In the genomic region with DNA sequence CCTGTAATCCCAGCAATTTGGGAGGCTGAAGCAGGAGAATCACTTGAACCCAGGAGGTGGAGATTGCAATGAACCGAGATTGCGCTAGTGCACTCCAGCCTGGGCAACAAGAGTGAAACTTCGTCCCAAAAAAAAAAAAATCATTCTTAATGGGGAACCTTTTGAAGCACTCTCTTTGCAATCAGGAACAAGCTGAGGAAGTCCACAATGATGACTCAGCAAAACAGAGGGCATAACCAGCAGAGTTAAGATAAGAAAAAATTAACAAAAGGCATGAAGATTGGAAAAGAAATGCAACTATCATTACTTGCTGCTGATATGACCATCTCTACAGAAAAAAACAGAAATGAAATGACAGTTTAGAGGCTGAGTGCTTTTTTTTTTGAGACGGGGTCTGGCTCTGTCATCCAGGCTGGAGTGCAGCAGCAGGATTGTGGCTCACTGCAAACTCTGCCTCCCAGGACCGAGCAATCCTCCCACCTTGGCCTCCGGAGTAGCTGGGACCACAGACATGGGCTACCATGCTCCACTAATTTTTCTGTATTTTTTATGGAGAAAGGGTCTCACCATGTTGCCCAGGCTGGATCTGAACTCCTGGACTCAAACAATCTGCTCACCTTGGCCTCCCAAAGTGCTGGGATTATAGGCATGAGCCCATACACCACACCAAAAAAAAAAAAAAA, we compare ENCODE assay signal across 9 cellular contexts.
A peak's percentile ranks its signal among the peaks of the same experiment; 100 is the strongest.
DNase-seq lines count a peak whose midpoint lies in the region; ATAC-seq, FAIRE-seq and TF ChIP-seq lines count a peak whose summit lies in the region.
"Had no signal": no experiment of that assay in that cellular context is flagged by ENCODE, and none has a peak within 500 bp of the region (broad histone marks: within the 10 kb centered on the region; RNA-seq: fewer than 3 reads in every experiment).

No MANE protein-coding gene starts in this region.

- H3K27me3 Mint-ChIP-seq in mesothelial cell of epicardium (ENCODE audit: low read depth), result no peaks in the 10 kb centered on the region

- CTCF ChIA-PET in GM12878 (lab: Yijun Ruan, JAX), result no interaction called here

- H3K27me3 ChIP-seq in GM12878 (replicated peaks in 1 of 2; ENCODE audit: control insufficient read depth in 2 of 2, insufficient read depth in 2 of 2, low read length in 1 of 2) (no peaks in the 10 kb centered on the region), neuronal stem cell (ENCODE audit: control insufficient read depth in 3 of 3, insufficient read depth in 3 of 3, low read depth in 1 of 3, low read length in 3 of 3) (no peaks in the 10 kb centered on the region)

- H3K18ac ChIP-seq in neuronal stem cell (ENCODE audit: low read length), result no peak overlapping the region

- no peak overlapping the region for H3K4me2 ChIP-seq in GM12878 (ENCODE audit: control insufficient read depth, insufficient read depth)
- no peak overlapping the region for H3K4me2 ChIP-seq in neuronal stem cell (ENCODE audit: insufficient read depth, low read length, poor library complexity, severe bottlenecking)

- H2AFZ ChIP-seq in GM12878 (ENCODE audit: control insufficient read depth, low read depth, low read length), result no peak overlapping the region
- H2AFZ ChIP-seq in neuronal stem cell (ENCODE audit: low read length), result no peak overlapping the region

- H3K4me1 ChIP-seq in GM12878 (ENCODE audit: control insufficient read depth, insufficient read depth, low read length), result peaks cover 42% of the 10 kb centered on the region
- H3K4me1 ChIP-seq in neuronal stem cell (ENCODE audit: control insufficient read depth in 2 of 2, insufficient read depth in 1 of 2, low read depth in 1 of 2, low read length in 2 of 2), result no peaks in the 10 kb centered on the region

- in situ Hi-C loops in GM12878 (cut with MboI), result no loop called here

- no peak overlapping the region for H3K14ac ChIP-seq in neuronal stem cell (ENCODE audit: low read length)

- SMC1A ChIA-PET in GM12878 (lab: Charles Lee; ENCODE audit: uncharacterized antibody, unreplicated experiment), result interaction anchor here (0.6 to 4.9 kb wide), 11 partner anchors 8 to 84 kb away, joined by 3 to 46 read pairs (median 4); no protein-coding TSS in a partner anchor

- no peak overlapping the region for H2BK12ac ChIP-seq in neuronal stem cell (ENCODE audit: low read length)

- no peak for FAIRE-seq in GM12878 (lab: Jason Lieb, UNC)

- H3K9ac ChIP-seq in GM12878 (ENCODE audit: control insufficient read depth, insufficient read depth, low read length), result no peak overlapping the region
- H3K9ac ChIP-seq in neuronal stem cell (ENCODE audit: low read depth, low read length, poor library complexity), result no peak overlapping the region

- H3K79me2 ChIP-seq in GM12878 (ENCODE audit: control insufficient read depth, insufficient read depth, low read length), result peaks cover 70% of the 10 kb centered on the region

- H3K23ac ChIP-seq in neuronal stem cell (ENCODE audit: low read depth, low read length, poor library complexity), result no peak overlapping the region

- no peak overlapping the region for H3K4ac ChIP-seq in neuronal stem cell (ENCODE audit: low read length)

- 73% methylated on average over 6 of the region's 6 CpGs for WGBS in GM12878 (ENCODE audit: insufficient coverage, insufficient replicate concordance, low lambda C conversion rate, missing lambda C conversion rate)
- WGBS in neuronal stem cell (ENCODE audit: extremely low coverage in 2 of 2, insufficient read length in 2 of 2, insufficient replicate concordance in 1 of 2), 2 donors, result no CpG with 5 or more reads among the region's 6 CpGs

- no peaks in the 10 kb centered on the region for H3K9me3 Mint-ChIP-seq in mesothelial cell of epicardium

- POLR2A ChIA-PET in GM12878 (lab: Charles Lee), result interaction anchor here (0.6 to 2.7 kb wide), 5 partner anchors 14 to 1948 kb away, joined by 3 to 16 read pairs (median 4); no protein-coding TSS in a partner anchor

- no TSS peak for BruUV-seq in GM12878 (replicated peaks; lab: Mats Ljungman, UMichigan)

- H4K20me1 ChIP-seq in GM12878 (ENCODE audit: control insufficient read depth, insufficient read depth), result peaks cover 4% of the 10 kb centered on the region; the same call in 1 of the 2 replicates

- peak; percentile 61 for DNase-seq in CMK (ENCODE audit: low read depth)
- DNase-seq in NOMO-1 treated with DMSO at 0.1 percent for 48 hours (lab: John Stamatoyannopoulos, UW; ENCODE audit: unreplicated experiment), result peak; percentile 77
- no peak for DNase-seq in GM12878 (ENCODE audit: low read depth, low spot score)
- DNase-seq in mesothelial cell of epicardium (ENCODE audit: low spot score in 2 of 2, unreplicated experiment in 2 of 2), result no peak
- DNase-seq in stimulated activated CD4-positive, alpha-beta T cell treated with anti-CD3 and anti-CD28 coated beads, Interleukin-12 subunit alpha, Interleukin-12 subunit beta, amount 100 ng/mL, for 4 hours, result no peak
- DNase-seq in NCI-H774 (lab: John Stamatoyannopoulos, UW), result no peak
- no peak for DNase-seq in neuronal stem cell (ENCODE audit: low spot score)
- DNase-seq: amygdala had no signal

- no peak for ATAC-seq in GM12878
- no peak for ATAC-seq in GM18511 (IDR thresholded peaks at IDR 0.05; ENCODE audit: unreplicated experiment)

- TF ChIP-seq EP300 in GM12878 (IDR thresholded peaks at IDR 0.05; ENCODE audit: borderline replicate concordance in 1 of 2, control insufficient read depth in 1 of 2, low read depth in 2 of 2, low read length in 2 of 2), result no peak

- H3K4me3 Mint-ChIP-seq in mesothelial cell of epicardium, result no peak overlapping the region

- H2BK120ac ChIP-seq in neuronal stem cell (ENCODE audit: low read depth, low read length), result no peak overlapping the region

- H3K9me3 ChIP-seq in GM12878 (replicated peaks; ENCODE audit: control insufficient read depth, insufficient read depth, low read length) (no peaks in the 10 kb centered on the region), neuronal stem cell (replicated peaks in 1 of 2; ENCODE audit: control insufficient read depth in 2 of 2, insufficient read depth in 1 of 2, low read depth in 1 of 2, low read length in 2 of 2) (no peaks in the 10 kb centered on the region)

- intact Hi-C loops in GM12878 (cut with micrococcal nuclease; ENCODE audit: unreplicated experiment), result no loop called here

- H4K8ac ChIP-seq in neuronal stem cell (ENCODE audit: low read depth, low read length), result no peak overlapping the region

- H2BK15ac ChIP-seq in neuronal stem cell (ENCODE audit: low read length), result no peak overlapping the region

- peaks cover 23% of the 10 kb centered on the region for H3K36me3 Mint-ChIP-seq in mesothelial cell of epicardium

- no peak for TF ChIP-seq POLR2A in GM12878 (IDR thresholded peaks at IDR 0.05; ENCODE audit: low read depth, low read length)

- no peaks in the 10 kb centered on the region for H3K79me1 ChIP-seq in neuronal stem cell (ENCODE audit: low read depth, low read length)

- no peak overlapping the region for H4K91ac ChIP-seq in neuronal stem cell (ENCODE audit: low read depth, low read length, poor library complexity)

- H3K4me3 ChIP-seq in GM12878 (no peak overlapping the region), neuronal stem cell (ENCODE audit: low read length in 2 of 2) (no peak overlapping the region)

- peaks cover 3% of the 10 kb centered on the region for H3K4me1 Mint-ChIP-seq in mesothelial cell of epicardium

- H3K36me3 ChIP-seq in GM12878 (ENCODE audit: control insufficient read depth in 2 of 2, insufficient read depth in 2 of 2, low read length in 1 of 2) (peaks cover 6 to 56% of the 10 kb centered on the region in 2 experiments), neuronal stem cell (replicated peaks in 1 of 2; ENCODE audit: control insufficient read depth in 2 of 2, insufficient read depth in 2 of 2, low read length in 2 of 2) (peaks cover 4 to 48% of the 10 kb centered on the region in 2 donors)

- H3K27ac ChIP-seq in GM12878 (ENCODE audit: control insufficient read depth, insufficient read depth), result peak overlapping the region; percentile 39
- H3K27ac ChIP-seq in neuronal stem cell (replicated peaks; ENCODE audit: low read length), result no peak overlapping the region

- no peak overlapping the region for H2BK5ac ChIP-seq in neuronal stem cell (ENCODE audit: low read length)

- no peak overlapping the region for H2AK5ac ChIP-seq in neuronal stem cell (ENCODE audit: low read depth, low read length)

- no peak for TF ChIP-seq RAD21 in GM12878 (IDR thresholded peaks at IDR 0.05; ENCODE audit: insufficient read depth, low read depth, low read length)

- RAD21 ChIA-PET in GM12878 (lab: Charles Lee; ENCODE audit: unreplicated experiment), result interaction anchor here (4.5 kb wide), 1 partner anchor 21 kb away, joined by 34 read pairs; no protein-coding TSS in a partner anchor

- H3K27ac Mint-ChIP-seq in mesothelial cell of epicardium, result peak overlapping the region; percentile 55

- no peak for TF ChIP-seq CTCF in GM12878 (IDR thresholded peaks at IDR 0.05 in 2 of 3, conservative IDR thresholded peaks at IDR 0.05 in 1 of 3; ENCODE audit: control insufficient read depth in 2 of 3, extremely low read depth in 1 of 3, insufficient read depth in 1 of 3, low read depth in 3 of 3, low read length in 3 of 3)
- no peak for TF ChIP-seq CTCF in mesothelial cell of epicardium (IDR thresholded peaks at IDR 0.05; ENCODE audit: unreplicated experiment)

TF ChIP-seq in GM12878, 131 proteins besides CTCF, POLR2A, EP300 and RAD21 (continues in another document):
- TF ChIP-seq, protein P1, sequence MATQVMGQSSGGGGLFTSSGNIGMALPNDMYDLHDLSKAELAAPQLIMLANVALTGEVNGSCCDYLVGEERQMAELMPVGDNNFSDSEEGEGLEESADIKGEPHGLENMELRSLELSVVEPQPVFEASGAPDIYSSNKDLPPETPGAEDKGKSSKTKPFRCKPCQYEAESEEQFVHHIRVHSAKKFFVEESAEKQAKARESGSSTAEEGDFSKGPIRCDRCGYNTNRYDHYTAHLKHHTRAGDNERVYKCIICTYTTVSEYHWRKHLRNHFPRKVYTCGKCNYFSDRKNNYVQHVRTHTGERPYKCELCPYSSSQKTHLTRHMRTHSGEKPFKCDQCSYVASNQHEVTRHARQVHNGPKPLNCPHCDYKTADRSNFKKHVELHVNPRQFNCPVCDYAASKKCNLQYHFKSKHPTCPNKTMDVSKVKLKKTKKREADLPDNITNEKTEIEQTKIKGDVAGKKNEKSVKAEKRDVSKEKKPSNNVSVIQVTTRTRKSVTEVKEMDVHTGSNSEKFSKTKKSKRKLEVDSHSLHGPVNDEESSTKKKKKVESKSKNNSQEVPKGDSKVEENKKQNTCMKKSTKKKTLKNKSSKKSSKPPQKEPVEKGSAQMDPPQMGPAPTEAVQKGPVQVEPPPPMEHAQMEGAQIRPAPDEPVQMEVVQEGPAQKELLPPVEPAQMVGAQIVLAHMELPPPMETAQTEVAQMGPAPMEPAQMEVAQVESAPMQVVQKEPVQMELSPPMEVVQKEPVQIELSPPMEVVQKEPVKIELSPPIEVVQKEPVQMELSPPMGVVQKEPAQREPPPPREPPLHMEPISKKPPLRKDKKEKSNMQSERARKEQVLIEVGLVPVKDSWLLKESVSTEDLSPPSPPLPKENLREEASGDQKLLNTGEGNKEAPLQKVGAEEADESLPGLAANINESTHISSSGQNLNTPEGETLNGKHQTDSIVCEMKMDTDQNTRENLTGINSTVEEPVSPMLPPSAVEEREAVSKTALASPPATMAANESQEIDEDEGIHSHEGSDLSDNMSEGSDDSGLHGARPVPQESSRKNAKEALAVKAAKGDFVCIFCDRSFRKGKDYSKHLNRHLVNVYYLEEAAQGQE (IDR thresholded peaks at IDR 0.05; ENCODE audit: low read depth, low read length), result no peak

Comparison
In these comparisons a context has a peak if more than half of its experiments do, and no peak if none do; other contexts are left out.
1. DNase-seq: peak in CMK (single experiment) and NOMO-1 treated with DMSO at 0.1 percent for 48 hours (single experiment); none in GM12878 (single experiment), mesothelial cell of epicardium (0 of 2), stimulated activated CD4-positive, alpha-beta T cell treated with anti-CD3 and anti-CD28 coated beads, Interleukin-12 subunit alpha, Interleukin-12 subunit beta, amount 100 ng/mL, for 4 hours (single experiment), NCI-H774 (single experiment) and neuronal stem cell (single experiment).